In the genomic region with DNA sequence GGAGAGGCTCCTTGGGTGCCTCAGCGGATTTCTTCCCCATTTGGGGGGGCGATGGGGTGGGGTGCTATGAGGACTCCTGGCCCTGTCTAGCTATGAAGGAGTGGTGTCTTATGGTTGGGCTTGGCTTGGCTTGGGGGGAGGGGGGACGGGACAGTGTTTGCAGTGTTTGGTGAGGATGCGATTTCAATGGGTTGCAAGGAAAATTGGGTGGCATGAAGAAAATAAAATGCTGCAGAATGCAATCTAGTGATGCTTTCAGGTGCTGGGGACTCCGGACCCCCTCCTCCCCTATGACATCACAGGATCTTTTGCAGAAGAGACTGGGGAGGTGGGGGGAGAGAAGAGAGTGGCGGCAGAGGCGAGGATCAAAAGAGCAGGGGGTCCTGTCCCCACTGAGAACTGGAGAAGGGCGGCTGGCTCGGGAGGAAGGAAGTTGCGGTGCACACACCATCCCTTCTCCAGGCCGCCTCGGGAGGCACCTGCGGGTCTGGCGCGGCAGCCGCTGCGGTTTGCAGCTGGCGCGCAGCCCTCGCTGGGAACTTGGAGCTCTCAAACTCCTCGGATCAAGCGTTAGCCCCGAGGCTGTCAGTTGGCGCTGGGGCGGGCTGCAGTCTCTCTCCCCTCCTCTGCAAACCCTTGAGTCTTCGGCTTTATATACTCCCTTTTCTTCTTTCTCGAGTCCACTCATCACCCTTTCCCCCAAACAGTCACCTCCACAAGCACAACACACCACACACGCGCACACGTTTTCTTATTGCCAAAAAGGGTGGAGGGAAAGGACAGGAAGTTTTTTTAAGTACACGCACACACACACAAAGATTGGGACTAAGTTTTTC, we compare ENCODE assay signal across 9 cellular contexts.
DNase-seq lines count a peak whose midpoint lies in the region; TF ChIP-seq lines count a peak whose summit lies in the region.
"Had no signal": no experiment of that assay in that cellular context is flagged by ENCODE, and none has a peak within 500 bp of the region (broad histone marks: within the 10 kb centered on the region; RNA-seq: fewer than 3 reads in every experiment).

No MANE protein-coding gene starts in this region.

- H3K4me3 ChIP-seq in thyroid gland (replicated peaks in 1 of 3) (peak overlapping the region in 2 of 3 donors; percentile 49 to 66), foreskin fibroblast (ENCODE audit: low read depth in 1 of 2, low read length in 2 of 2) (peak overlapping the region in 1 of 2 donors; percentile 39)

- no peaks in the 10 kb centered on the region for H3K36me3 ChIP-seq in thyroid gland

- DNase-seq in Kasumi-1 (lab: John Stamatoyannopoulos, UW) (peak; percentile 16 to 22), left kidney (ENCODE audit: low read depth, low spot score) (peak; percentile 65), thyroid gland (peak; percentile 37 to 41), foreskin fibroblast (no peak), NCI-H2029 (lab: John Stamatoyannopoulos, UW) (no peak), posterior vena cava (ENCODE audit: low spot score) (no peak)
- DNase-seq: activated CD8-positive, alpha-beta T cell treated with anti-CD3 and anti-CD28 coated beads for 36 hours; effector memory CD4-positive, alpha-beta T cell had no signal

- TF ChIP-seq POLR2A in thyroid gland (IDR thresholded peaks at IDR 0.05): no peak

- no peaks in the 10 kb centered on the region for H3K9me3 ChIP-seq in thyroid gland

- peak overlapping the region; percentile 39 for H3K27ac ChIP-seq in cingulate gyrus (ENCODE audit: low read depth, low read length)
- peak overlapping the region in 2 of 3 donors; percentile 46 to 81 for H3K27ac ChIP-seq in thyroid gland

- intact Hi-C loops in thyroid gland (cut with DNase I) (no loop called here), posterior vena cava (cut with DNase I) (no loop called here)

- H3K27me3 ChIP-seq in thyroid gland: no peaks in the 10 kb centered on the region

- 1% methylated on average over 31 of the region's 31 CpGs for WGBS in thyroid gland, 2 donors

- peaks cover 9 to 20% of the 10 kb centered on the region in 2 donors for H3K4me1 ChIP-seq in thyroid gland

- TF ChIP-seq CTCF in thyroid gland (IDR thresholded peaks at IDR 0.05) (no peak), foreskin fibroblast (IDR thresholded peaks at IDR 0.05; ENCODE audit: low read depth, low read length) (no peak)

Comparison
In these comparisons a context has a peak if more than half of its experiments do, and no peak if none do; other contexts are left out.
1. DNase-seq: peak in Kasumi-1 (2 of 2), left kidney (single experiment) and thyroid gland (2 of 2); none in foreskin fibroblast (0 of 2), NCI-H2029 (single experiment) and posterior vena cava (single experiment).